Comparison of ENCODE assay signal across 9 cellular contexts in genomic region chr1:1510912-1511532, GRCh38. TPM values are rescaled to one million over a fixed set of nuclear protein-coding genes. Genes with fewer than 3 reads are reported as not detected.
DNase-seq lines count a peak whose midpoint lies in the region; ATAC-seq, FAIRE-seq and TF ChIP-seq lines count a peak whose summit lies in the region.
"Had no signal": no experiment of that assay in that cellular context is flagged by ENCODE, and none has a peak within 500 bp of the region (broad histone marks: within the 10 kb centered on the region; RNA-seq: fewer than 3 reads in every experiment).

No MANE protein-coding gene starts in this region.

- H3K4me3 Mint-ChIP-seq in activated CD4-positive, alpha-beta memory T cell treated with anti-CD3 and anti-CD28 coated beads for 36 hours = peak overlapping the region; percentile 84

- H3K27me3 ChIP-seq in left ventricle myocardium inferior (ENCODE audit: low read depth) = no peaks in the 10 kb centered on the region

- peak; percentile 8 for DNase-seq in G401 (ENCODE audit: low spot score)
- DNase-seq in M059J (ENCODE audit: low read depth) = peak; percentile 20
- peak; percentile 44 for DNase-seq in activated CD4-positive, alpha-beta memory T cell treated with anti-CD3 and anti-CD28 coated beads for 36 hours
- DNase-seq in left ventricle myocardium inferior = no peak
- DNase-seq in retinal pigment epithelial cell (ENCODE audit: low read depth) = no peak
- no peak for DNase-seq in frontal cortex (ENCODE audit: low spot score in 2 of 2)
- no peak for DNase-seq in NCI-H128 (lab: John Stamatoyannopoulos, UW; ENCODE audit: unreplicated experiment)

- in situ Hi-C loops in G401 (cut with HindIII; ENCODE audit: low sequenced_read_pairs) = no loop called here

- no peak for ATAC-seq in HG03196 (IDR thresholded peaks at IDR 0.05; ENCODE audit: unreplicated experiment)

- POLR2A ChIA-PET in activated CD4-positive, alpha-beta memory T cell treated with anti-CD3 and anti-CD28 coated beads for 36 hours (lab: Charles Lee) = interaction anchor here (0.8 to 1.0 kb wide), 2 partner anchors 104 to 112 kb away, joined by 3 to 4 read pairs; partner anchors contain the start of genes CCNL2 and MIB2

- H3K27ac Mint-ChIP-seq in activated CD4-positive, alpha-beta memory T cell treated with anti-CD3 and anti-CD28 coated beads for 36 hours = peak overlapping the region; percentile 86

- no peak for FAIRE-seq in frontal cortex (lab: Jason Lieb, UNC)
- FAIRE-seq: colon had no signal

- CTCF ChIA-PET in activated CD4-positive, alpha-beta memory T cell treated with anti-CD3 and anti-CD28 coated beads for 36 hours (lab: Charles Lee) = interaction anchor here (0.7 kb wide), 1 partner anchor 103 kb away, joined by 3 read pairs; no protein-coding TSS in a partner anchor

- H3K4me1 Mint-ChIP-seq in activated CD4-positive, alpha-beta memory T cell treated with anti-CD3 and anti-CD28 coated beads for 36 hours (ENCODE audit: low read depth) = peaks cover 13% of the 10 kb centered on the region

- H3K9me3 ChIP-seq in left ventricle myocardium inferior (replicated peaks) = no peaks in the 10 kb centered on the region

- intact Hi-C loops in activated CD4-positive, alpha-beta memory T cell treated with anti-CD3 and anti-CD28 coated beads for 36 hours (cut with micrococcal nuclease) = loop anchor here (2.0 kb wide), 1 partner anchor 40 kb away; the partner anchor contains the start of gene ATAD3B
- intact Hi-C loops in left ventricle myocardium inferior (cut with micrococcal nuclease) = no loop called here

- H3K27ac ChIP-seq in left ventricle myocardium inferior (replicated peaks) = peak overlapping the region; percentile 95

- H3K4me1 ChIP-seq in left ventricle myocardium inferior = peaks cover 29% of the 10 kb centered on the region

- H3K9me3 Mint-ChIP-seq in activated CD4-positive, alpha-beta memory T cell treated with anti-CD3 and anti-CD28 coated beads for 36 hours = no peaks in the 10 kb centered on the region

- no peak for TF ChIP-seq CTCF in left ventricle myocardium inferior (IDR thresholded peaks at IDR 0.05; ENCODE audit: borderline replicate concordance)
- no peak for TF ChIP-seq CTCF in retinal pigment epithelial cell (conservative IDR thresholded peaks at IDR 0.05; ENCODE audit: low read depth, low read length)

- H3K4me3 ChIP-seq in left ventricle myocardium inferior (peak overlapping the region; percentile 86), retinal pigment epithelial cell (ENCODE audit: low read length) (peak overlapping the region; percentile 86)

- no peaks in the 10 kb centered on the region for H3K36me3 ChIP-seq in left ventricle myocardium inferior

- H3K36me3 Mint-ChIP-seq in activated CD4-positive, alpha-beta memory T cell treated with anti-CD3 and anti-CD28 coated beads for 36 hours = peaks cover 3% of the 10 kb centered on the region

- H3K27me3 Mint-ChIP-seq in activated CD4-positive, alpha-beta memory T cell treated with anti-CD3 and anti-CD28 coated beads for 36 hours = no peaks in the 10 kb centered on the region

RNA-seq across cellular contexts. Expression of gene ATAD3A, which starts 0.9 kb away (rescaled TPM):
- 88.6 and 111 TPM in 2 replicates for total RNA-seq in G401 (2014; rRNA removed; shearing (Covaris generic))
- 26.7 and 55.9 TPM in 2 replicates for total RNA-seq in M059J (2014; rRNA removed; shearing (Covaris generic))
- total RNA-seq in activated CD4-positive, alpha-beta memory T cell treated with anti-CD3 and anti-CD28 coated beads for 36 hours = 10 to 100 TPM; 45.7 to 46.7 TPM
- total RNA-seq in left ventricle myocardium inferior (19.4 TPM), frontal cortex (9.0 TPM)

RNA-seq across cellular contexts. Expression of gene TMEM240, which starts 29.4 kb away (rescaled TPM):
- 1.1 TPM in 1 of 2 replicates, not detected in the other for total RNA-seq in G401 (2014; rRNA removed; shearing (Covaris generic))
- total RNA-seq in M059J (2014; rRNA removed; shearing (Covaris generic)) = 0.15 TPM in 1 of 2 replicates, not detected in the other
- total RNA-seq in activated CD4-positive, alpha-beta memory T cell treated with anti-CD3 and anti-CD28 coated beads for 36 hours = under 1 TPM in 1 of 2 experiments, not detected in 1; 0.29 TPM
- total RNA-seq in left ventricle myocardium inferior = 7.2 TPM
- total RNA-seq in frontal cortex = 16.3 TPM

RNA-seq across cellular contexts. Expression of gene ATAD3B, which starts 39.5 kb away (rescaled TPM):
- 73.1 and 102 TPM in 2 replicates for total RNA-seq in G401 (2014; rRNA removed; shearing (Covaris generic))
- total RNA-seq in M059J (2014; rRNA removed; shearing (Covaris generic)) = 2.9 and 7.7 TPM in 2 replicates
- total RNA-seq in activated CD4-positive, alpha-beta memory T cell treated with anti-CD3 and anti-CD28 coated beads for 36 hours = 10 to 100 TPM; 35.4 to 36.3 TPM
- 8.3 TPM for total RNA-seq in left ventricle myocardium inferior
- 10.6 TPM for total RNA-seq in frontal cortex

Comparison
In these comparisons a context has a peak if more than half of its experiments do, and no peak if none do; other contexts are left out.
1. DNase-seq: peak in G401 (single experiment), M059J (single experiment) and activated CD4-positive, alpha-beta memory T cell treated with anti-CD3 and anti-CD28 coated beads for 36 hours (single experiment); none in left ventricle myocardium inferior (single experiment), retinal pigment epithelial cell (single experiment), frontal cortex (0 of 2) and NCI-H128 (single experiment).